Comparison of ENCODE assay signal across 18 cellular contexts in genomic region chr11:122046438-122046837, GRCh38.
A peak's percentile ranks its signal among the peaks of the same experiment; 100 is the strongest.
DNase-seq lines count a peak whose midpoint lies in the region; ATAC-seq and TF ChIP-seq lines count a peak whose summit lies in the region.
"Had no signal": no experiment of that assay in that cellular context is flagged by ENCODE, and none has a peak within 500 bp of the region (broad histone marks: within the 10 kb centered on the region; RNA-seq: fewer than 3 reads in every experiment).

No MANE protein-coding gene starts in this region.

- H3K9me3 ChIP-seq in osteoblast (ENCODE audit: low read depth, low read length) (no peaks in the 10 kb centered on the region), aorta (ENCODE audit: control insufficient read depth, low read length) (no peaks in the 10 kb centered on the region)
- H3K9me3 ChIP-seq: Peyer's patch had no signal

- no peak for TF ChIP-seq CTCF in osteoblast (IDR thresholded peaks at IDR 0.05; ENCODE audit: extremely low read depth, low read depth, low read length)

- ATAC-seq in Right ventricle myocardium superior (ENCODE audit: poor library complexity) (no peak), Right ventricle myocardium inferior (no peak), aorta (ENCODE audit: low FRiP score) (peak; percentile 57)

- H4K20me1 ChIP-seq in osteoblast (ENCODE audit: insufficient read depth, low read length), result no peaks in the 10 kb centered on the region

- H3K4me3 ChIP-seq in osteoblast (ENCODE audit: insufficient read depth, low read length), result no peak overlapping the region
- H3K4me3 ChIP-seq in aorta (ENCODE audit: low read length in 2 of 2), result peak overlapping the region in 1 of 2 donors; percentile 6
- H3K4me3 ChIP-seq: Peyer's patch had no signal

- H3K27me3 ChIP-seq in osteoblast (ENCODE audit: insufficient read depth, low read length), result no peaks in the 10 kb centered on the region
- H3K27me3 ChIP-seq in aorta (ENCODE audit: control insufficient read depth in 1 of 2, insufficient read depth in 2 of 2, low read length in 1 of 2), result no peaks in the 10 kb centered on the region
- H3K27me3 ChIP-seq: Peyer's patch had no signal

- intact Hi-C loops in Right ventricle myocardium superior (cut with DNase I), result no loop called here
- intact Hi-C loops in Right ventricle myocardium inferior (cut with DNase I), result no loop called here
- intact Hi-C loops in aorta (cut with DNase I), result loop anchor here (5.0 kb wide), 4 partner anchors 36 to 151 kb away; no protein-coding TSS in a partner anchor

- H3K79me2 ChIP-seq in osteoblast (ENCODE audit: insufficient read depth, low read length), result peaks cover 7% of the 10 kb centered on the region

- H3K27ac ChIP-seq in epithelial cell of prostate, result peak overlapping the region; percentile 80
- H3K27ac ChIP-seq in osteoblast (ENCODE audit: low read depth, low read length), result peak overlapping the region; percentile 97
- peak overlapping the region; percentile 96 to 100 for H3K27ac ChIP-seq in aorta (ENCODE audit: low read depth in 1 of 2, low read length in 2 of 2)
- H3K27ac ChIP-seq: Peyer's patch had no signal

- H2AFZ ChIP-seq in osteoblast (ENCODE audit: low read length), result no peak overlapping the region

- WGBS in aorta, 2 donors, result 2 to 6% methylated on average over 4 of the region's 4 CpGs

- H3K4me1 ChIP-seq in osteoblast (ENCODE audit: insufficient read depth, low read length) (peaks cover 42% of the 10 kb centered on the region), aorta (ENCODE audit: control insufficient read depth in 1 of 2, insufficient read depth in 2 of 2, low read length in 2 of 2) (peaks cover 2 to 3% of the 10 kb centered on the region in 2 donors)
- H3K4me1 ChIP-seq: Peyer's patch had no signal

- H3K4me2 ChIP-seq in osteoblast (ENCODE audit: insufficient read depth, low read length), result no peak overlapping the region

- peak; percentile 38 for DNase-seq in Right ventricle myocardium superior
- DNase-seq in Right ventricle myocardium inferior (ENCODE audit: missing footprints), result no peak
- DNase-seq in epithelial cell of prostate (ENCODE audit: low read depth, low spot score), result no peak
- no peak for DNase-seq in osteoblast (ENCODE audit: insufficient read length, low spot score, missing footprints)
- DNase-seq in aorta, result peak in 1 of 2 donors; percentile 56
- no peak for DNase-seq in COLO829 (ENCODE audit: low spot score)
- no peak for DNase-seq in T-helper 1 cell
- DNase-seq in NCI-H1417 (lab: John Stamatoyannopoulos, UW), result no peak
- DNase-seq: C1 segment of cervical spinal cord, DMS153, Karpas-422, MM.1S, NCI-H1092 treated with DMSO at 0.1 percent for 48 hours, NCI-H1694, NCI-H2107, NCI-H226, NCI-H524 treated with DMSO at 0.1 percent for 48 hours, Peyer's patch had no signal

- H3K36me3 ChIP-seq in osteoblast (ENCODE audit: insufficient read depth, low read length) (peaks cover 30% of the 10 kb centered on the region), aorta (ENCODE audit: control insufficient read depth in 1 of 2, insufficient read depth in 2 of 2, low read length in 1 of 2) (no peaks in the 10 kb centered on the region)
- H3K36me3 ChIP-seq: Peyer's patch had no signal

Comparison
In these comparisons a context has a peak if more than half of its experiments do, and no peak if none do; other contexts are left out.
1. intact Hi-C loops: an anchor here in aorta (5.0 kb wide); none called in Right ventricle myocardium superior and Right ventricle myocardium inferior.